ENCODE assay signal across 15 cellular contexts in the genomic region with DNA sequence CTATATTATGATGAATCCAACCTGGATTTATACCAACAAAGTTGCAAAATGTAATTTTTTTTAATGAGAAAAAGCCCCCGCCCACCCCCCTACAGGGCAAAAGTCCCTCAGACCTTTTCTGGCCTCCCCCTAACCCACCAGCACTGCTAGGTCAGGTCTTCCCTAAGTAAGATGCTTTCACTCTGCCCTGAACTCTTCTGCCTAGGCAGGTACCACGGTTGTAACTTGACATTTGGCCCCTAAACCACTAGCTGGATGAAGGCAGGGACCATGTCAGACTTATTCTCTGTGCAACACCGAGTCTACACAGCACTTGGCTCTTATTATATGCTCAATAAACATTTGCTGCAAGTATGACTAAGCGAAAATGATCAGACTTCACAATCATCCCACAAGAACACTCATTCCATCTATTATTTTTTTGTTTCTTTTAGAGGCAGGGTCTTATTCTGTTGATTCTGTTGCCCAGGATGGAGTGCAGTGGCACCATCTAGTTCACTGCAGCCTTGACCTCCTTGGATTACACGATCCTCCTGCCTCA.
A peak's percentile ranks its signal among the peaks of the same experiment; 100 is the strongest.
DNase-seq lines count a peak whose midpoint lies in the region; ATAC-seq and TF ChIP-seq lines count a peak whose summit lies in the region.
"Had no signal": no experiment of that assay in that cellular context is flagged by ENCODE, and none has a peak within 500 bp of the region (broad histone marks: within the 10 kb centered on the region; RNA-seq: fewer than 3 reads in every experiment).

No MANE protein-coding gene starts in this region.

- peaks cover 51% of the 10 kb centered on the region for H3K4me1 Mint-ChIP-seq in activated T-cell treated with anti-CD3 and anti-CD28 coated beads, Interleukin-2, amount 50 U/mL, for 72 hours (ENCODE audit: low read depth)
- peaks cover 78% of the 10 kb centered on the region for H3K4me1 Mint-ChIP-seq in stimulated activated memory B cell treated with anti-CD40 and anti-IgM and Interleukin-4, amounts not matched to agents 10 μg/mL and 1 μg/mL and 100 μg/mL, for 72 hours

- ATAC-seq in activated T-cell treated with anti-CD3 and anti-CD28 coated beads, Interleukin-2, amount 50 U/mL, for 72 hours (replicated peaks in 1 of 2): peak; percentile 28 to 45
- ATAC-seq in IMR-90 (ENCODE audit: low read depth): peak; percentile 66
- peak; percentile 52 for ATAC-seq in stimulated activated memory B cell treated with anti-CD40 and anti-IgM and Interleukin-4, amounts not matched to agents 10 μg/mL and 1 μg/mL and 100 μg/mL, for 72 hours
- ATAC-seq: stimulated activated effector memory CD8-positive, alpha-beta T cell treated with anti-CD3 and anti-CD28 coated beads, Interleukin-12 subunit alpha, Interleukin-12 subunit beta, amount 100 ng/mL, for 72 hours had no signal

- CTCF ChIA-PET in IMR-90 (lab: Yijun Ruan, JAX): no interaction called here

- no peaks in the 10 kb centered on the region for H3K9me3 Mint-ChIP-seq in activated T-cell treated with anti-CD3 and anti-CD28 coated beads, Interleukin-2, amount 50 U/mL, for 72 hours
- peaks cover 10% of the 10 kb centered on the region for H3K9me3 Mint-ChIP-seq in stimulated activated memory B cell treated with anti-CD40 and anti-IgM and Interleukin-4, amounts not matched to agents 10 μg/mL and 1 μg/mL and 100 μg/mL, for 72 hours
- H3K9me3 Mint-ChIP-seq: stimulated activated effector memory CD8-positive, alpha-beta T cell treated with anti-CD3 and anti-CD28 coated beads, Interleukin-12 subunit alpha, Interleukin-12 subunit beta, amount 100 ng/mL, for 72 hours had no signal

- TF ChIP-seq POLR2A in IMR-90 (IDR thresholded peaks at IDR 0.05; ENCODE audit: low read depth, low read length): no peak
- TF ChIP-seq POLR2A in thyroid gland (IDR thresholded peaks at IDR 0.05): no peak

- H3K4ac ChIP-seq in IMR-90 (ENCODE audit: low read depth, low read length): no peak overlapping the region

- H3K23ac ChIP-seq in IMR-90 (ENCODE audit: low read depth, low read length): no peak overlapping the region

- H3K36me3 ChIP-seq in IMR-90 (ENCODE audit: control insufficient read depth, insufficient read depth, low read length): no peaks in the 10 kb centered on the region
- no peaks in the 10 kb centered on the region for H3K36me3 ChIP-seq in thyroid gland
- H3K36me3 ChIP-seq: MG63, neural progenitor cell had no signal

- H3K79me1 ChIP-seq in IMR-90 (ENCODE audit: low read depth in 1 of 2, low read length in 2 of 2): no peaks in the 10 kb centered on the region

- peak overlapping the region; percentile 43 for H3K27ac Mint-ChIP-seq in activated T-cell treated with anti-CD3 and anti-CD28 coated beads, Interleukin-2, amount 50 U/mL, for 72 hours
- H3K27ac Mint-ChIP-seq in stimulated activated memory B cell treated with anti-CD40 and anti-IgM and Interleukin-4, amounts not matched to agents 10 μg/mL and 1 μg/mL and 100 μg/mL, for 72 hours: no peak overlapping the region
- H3K27ac Mint-ChIP-seq: mesothelial cell of epicardium; neural progenitor cell; stimulated activated effector memory CD8-positive, alpha-beta T cell treated with anti-CD3 and anti-CD28 coated beads, Interleukin-12 subunit alpha, Interleukin-12 subunit beta, amount 100 ng/mL, for 72 hours had no signal

- intact Hi-C loops in IMR-90 (cut with micrococcal nuclease) (no loop called here), thyroid gland (cut with DNase I) (no loop called here)

- DNase-seq in activated T-cell treated with anti-CD3 and anti-CD28 coated beads, Interleukin-2, amount 50 U/mL, for 72 hours: no peak
- no peak for DNase-seq in activated T-cell treated with anti-CD3 and anti-CD28 coated beads, Interleukin-2, amount 50 U/mL, for 48 hours
- peak; percentile 50 for DNase-seq in IMR-90
- peak; percentile 14 for DNase-seq in amniotic epithelial cell (ENCODE audit: low read depth)
- DNase-seq in COLO668 (lab: John Stamatoyannopoulos, UW; ENCODE audit: unreplicated experiment): no peak
- DNase-seq in GM20000 (ENCODE audit: low spot score): no peak
- no peak for DNase-seq in thyroid gland
- DNase-seq: head of caudate nucleus, MG63, NCI-H2029 treated with DMSO at 0.1 percent for 48 hours, SHP77 had no signal

- H3K27me3 ChIP-seq in IMR-90 (ENCODE audit: control insufficient read depth, insufficient read depth, low read length) (peaks cover 3% of the 10 kb centered on the region), thyroid gland (no peaks in the 10 kb centered on the region)
- H3K27me3 ChIP-seq: MG63, neural progenitor cell had no signal

- TF ChIP-seq RAD21 in IMR-90 (IDR thresholded peaks at IDR 0.05; ENCODE audit: low read length): no peak

- peak overlapping the region; percentile 57 for H2AFZ ChIP-seq in IMR-90 (replicated peaks; ENCODE audit: low read length, poor library complexity)
- H2AFZ ChIP-seq: neural progenitor cell had no signal

- no peak overlapping the region for H3K14ac ChIP-seq in IMR-90 (replicated peaks; ENCODE audit: low read depth, low read length)

- WGBS in IMR-90 (ENCODE audit: extremely low coverage in 2 of 2, insufficient read length in 1 of 2), 2 experiments: 33% methylated on average over 1 of the region's 5 CpGs; no CpG with 5 or more reads in 1 of the 2 experiments
- 83 to 88% methylated on average over 5 of the region's 5 CpGs for WGBS in thyroid gland, 2 donors

- H3K4me2 ChIP-seq in IMR-90 (ENCODE audit: low read depth, low read length): no peak overlapping the region
- H3K4me2 ChIP-seq: neural progenitor cell had no signal

- peak overlapping the region in 1 of 2 donors; percentile 31 for H3K4me3 Mint-ChIP-seq in activated T-cell treated with anti-CD3 and anti-CD28 coated beads, Interleukin-2, amount 50 U/mL, for 72 hours
- H3K4me3 Mint-ChIP-seq in stimulated activated memory B cell treated with anti-CD40 and anti-IgM and Interleukin-4, amounts not matched to agents 10 μg/mL and 1 μg/mL and 100 μg/mL, for 72 hours: no peak overlapping the region
- H3K4me3 Mint-ChIP-seq: mesothelial cell of epicardium had no signal

- H2BK120ac ChIP-seq in IMR-90 (ENCODE audit: low read depth, low read length): no peak overlapping the region

- no peak overlapping the region for H3K56ac ChIP-seq in IMR-90 (ENCODE audit: extremely low read depth, insufficient read depth, low read length)

- no peaks in the 10 kb centered on the region for H3K9me1 ChIP-seq in IMR-90 (ENCODE audit: insufficient read depth, low read length)

- H3K18ac ChIP-seq in IMR-90 (ENCODE audit: low read depth, low read length): no peak overlapping the region; the same call in 1 of the 2 replicates

- no peak overlapping the region for H2BK15ac ChIP-seq in IMR-90 (ENCODE audit: low read depth, low read length)

- no peak overlapping the region for H2BK5ac ChIP-seq in IMR-90 (ENCODE audit: low read depth, low read length, poor library complexity, severe bottlenecking)

- no peak overlapping the region for H3K9ac ChIP-seq in IMR-90 (ENCODE audit: low read depth, low read length)
- H3K9ac ChIP-seq: neural progenitor cell had no signal

- in situ Hi-C loops in IMR-90 (cut with MboI; ENCODE audit: low sequenced_read_pairs): no loop called here

- no peaks in the 10 kb centered on the region for H3K27me3 Mint-ChIP-seq in activated T-cell treated with anti-CD3 and anti-CD28 coated beads, Interleukin-2, amount 50 U/mL, for 72 hours (ENCODE audit: low read depth)
- peaks cover 31% of the 10 kb centered on the region for H3K27me3 Mint-ChIP-seq in stimulated activated memory B cell treated with anti-CD40 and anti-IgM and Interleukin-4, amounts not matched to agents 10 μg/mL and 1 μg/mL and 100 μg/mL, for 72 hours

- no peak overlapping the region for H2AK5ac ChIP-seq in IMR-90 (ENCODE audit: low read depth, low read length)

- BruUV-seq in IMR-90 (replicated peaks; lab: Mats Ljungman, UMichigan): no TSS peak

- H4K8ac ChIP-seq in IMR-90 (ENCODE audit: low read depth in 2 of 2, low read length in 2 of 2): no peak overlapping the region

- no peak for TF ChIP-seq CTCF in IMR-90 (conservative IDR thresholded peaks at IDR 0.05; ENCODE audit: low read depth, low read length)
- no peak for TF ChIP-seq CTCF in GM20000 (IDR thresholded peaks at IDR 0.05; ENCODE audit: extremely low read depth, missing control alignments)
- no peak for TF ChIP-seq CTCF in thyroid gland (IDR thresholded peaks at IDR 0.05)

- H3K4me3 ChIP-seq in IMR-90 (ENCODE audit: insufficient read depth, low read depth, low read length) (no peak overlapping the region), thyroid gland (replicated peaks in 1 of 3) (no peak overlapping the region)
- H3K4me3 ChIP-seq: MG63, neural progenitor cell had no signal

- H4K20me1 ChIP-seq in IMR-90 (ENCODE audit: insufficient read depth, low read length): no peaks in the 10 kb centered on the region

- H2BK20ac ChIP-seq in IMR-90 (ENCODE audit: low read depth, low read length): no peak overlapping the region

- dilution Hi-C loops in IMR-90 (cut with HindIII; ENCODE audit: low sequenced_read_pairs, unreplicated experiment): no loop called here

- no peak overlapping the region for H3K27ac ChIP-seq in IMR-90 (ENCODE audit: insufficient read depth, low read length)
- no peak overlapping the region for H3K27ac ChIP-seq in thyroid gland
- H3K27ac ChIP-seq: neural progenitor cell had no signal

- H4K5ac ChIP-seq in IMR-90 (ENCODE audit: low read depth, low read length): no peak overlapping the region

- POLR2A ChIA-PET in IMR-90 (lab: Charles Lee; ENCODE audit: unreplicated experiment): no interaction called here

- no peaks in the 10 kb centered on the region for H3K9me3 ChIP-seq in IMR-90 (ENCODE audit: control insufficient read depth, insufficient read depth, low read length)
- H3K9me3 ChIP-seq in thyroid gland: no peaks in the 10 kb centered on the region
- H3K9me3 ChIP-seq: MG63 had no signal

- no peak overlapping the region for H2AK9ac ChIP-seq in IMR-90 (replicated peaks; ENCODE audit: low read depth, low read length, poor library complexity)

- H4K91ac ChIP-seq in IMR-90 (ENCODE audit: insufficient read depth, low read depth, low read length): no peak overlapping the region

- H3K36me3 Mint-ChIP-seq in activated T-cell treated with anti-CD3 and anti-CD28 coated beads, Interleukin-2, amount 50 U/mL, for 72 hours (ENCODE audit: insufficient read depth in 2 of 2): no peaks in the 10 kb centered on the region
- H3K36me3 Mint-ChIP-seq in stimulated activated memory B cell treated with anti-CD40 and anti-IgM and Interleukin-4, amounts not matched to agents 10 μg/mL and 1 μg/mL and 100 μg/mL, for 72 hours: peaks cover 6% of the 10 kb centered on the region
- H3K36me3 Mint-ChIP-seq: mesothelial cell of epicardium; neural progenitor cell; stimulated activated effector memory CD8-positive, alpha-beta T cell treated with anti-CD3 and anti-CD28 coated beads, Interleukin-12 subunit alpha, Interleukin-12 subunit beta, amount 100 ng/mL, for 72 hours had no signal

- H3K4me1 ChIP-seq in IMR-90 (ENCODE audit: control insufficient read depth, insufficient read depth, low read length): peaks cover 2% of the 10 kb centered on the region; the same call in 1 of the 2 replicates
- H3K4me1 ChIP-seq in thyroid gland: peaks cover 0 to 10% of the 10 kb centered on the region in 2 donors
- H3K4me1 ChIP-seq: neural progenitor cell had no signal

Comparison
In these comparisons a context has a peak if more than half of its experiments do, and no peak if none do; other contexts are left out.
1. DNase-seq: peak in IMR-90 (single experiment) and amniotic epithelial cell (single experiment); none in activated T-cell treated with anti-CD3 and anti-CD28 coated beads, Interleukin-2, amount 50 U/mL, for 72 hours (0 of 2), activated T-cell treated with anti-CD3 and anti-CD28 coated beads, Interleukin-2, amount 50 U/mL, for 48 hours (0 of 2), COLO668 (single experiment), GM20000 (single experiment) and thyroid gland (0 of 2).
2. Peak in every context shown above with its lines, with median percentiles within 50 percentile points of each other: ATAC-seq.